Comparison of ENCODE assay signal across 25 cellular contexts in the genomic region with DNA sequence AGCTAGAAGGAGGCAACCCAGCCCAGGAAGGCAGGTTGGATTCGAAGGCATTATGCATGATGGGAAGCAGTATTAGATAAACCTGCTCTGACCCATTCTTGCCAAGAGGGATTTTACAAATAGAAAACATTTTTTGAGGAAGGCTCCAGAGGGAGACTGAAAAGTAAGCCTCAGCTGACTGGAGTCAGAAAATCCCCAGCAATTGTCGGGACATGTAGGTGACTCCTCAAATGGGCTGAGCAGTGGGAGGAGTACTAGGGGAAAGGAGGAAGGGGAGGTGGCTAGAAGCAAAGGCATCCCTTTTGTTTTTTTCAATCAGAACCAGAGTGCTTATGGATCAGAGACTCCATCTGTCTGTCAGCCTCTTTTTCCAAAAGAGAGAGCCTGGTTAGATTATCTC.
A peak's percentile ranks its signal among the peaks of the same experiment; 100 is the strongest.
DNase-seq lines count a peak whose midpoint lies in the region; ATAC-seq, FAIRE-seq and TF ChIP-seq lines count a peak whose summit lies in the region.
"Had no signal": no experiment of that assay in that cellular context is flagged by ENCODE, and none has a peak within 500 bp of the region (broad histone marks: within the 10 kb centered on the region; RNA-seq: fewer than 3 reads in every experiment).

No MANE protein-coding gene starts in this region.

- POLR2A ChIA-PET in MCF 10A (lab: Yijun Ruan, JAX) = no interaction called here

- no peak for TF ChIP-seq CTCF in mammary epithelial cell (conservative IDR thresholded peaks at IDR 0.05 in 1 of 2, IDR thresholded peaks at IDR 0.05 in 1 of 2; ENCODE audit: extremely low read depth in 1 of 2, insufficient read depth in 1 of 2, low read depth in 1 of 2, low read length in 2 of 2)
- no peak for TF ChIP-seq CTCF in MCF 10A (IDR thresholded peaks at IDR 0.05; ENCODE audit: unreplicated experiment)
- TF ChIP-seq CTCF in foreskin keratinocyte (conservative IDR thresholded peaks at IDR 0.05) = no peak

- DNase-seq in mammary epithelial cell (peak; percentile 18), MCF 10A (ENCODE audit: unreplicated experiment) (no peak), foreskin keratinocyte (peak in 1 of 2 donors; percentile 25), urothelium cell line (ENCODE audit: low spot score) (no peak)
- no peak for DNase-seq in activated T-cell treated with anti-CD3 and anti-CD28 coated beads, Interleukin-2, amount 50 U/mL, for 48 hours
- DNase-seq: AML-193; Caco-2; CD4-positive, alpha-beta T cell; CD8-positive, alpha-beta T cell; DMS 273 treated with DMSO at 0.1 percent for 48 hours; DMS153; DMS53; DMS79; DND-41; EL; GDM1 had no signal

- H3K27me3 Mint-ChIP-seq in MCF 10A (ENCODE audit: insufficient read depth, unreplicated experiment) = no peaks in the 10 kb centered on the region

- no peaks in the 10 kb centered on the region for H3K36me3 Mint-ChIP-seq in MCF 10A (ENCODE audit: insufficient read depth, unreplicated experiment)
- H3K36me3 Mint-ChIP-seq: CD8-positive, alpha-beta T cell had no signal

- CTCF ChIA-PET in mammary epithelial cell (lab: Charles Lee; ENCODE audit: low non-redundant PET) = no interaction called here
- CTCF ChIA-PET in MCF 10A (lab: Yijun Ruan, JAX) = no interaction called here

- ATAC-seq in foreskin keratinocyte (peak; percentile 51), HG03095 (IDR thresholded peaks at IDR 0.05; ENCODE audit: unreplicated experiment) (no peak)
- ATAC-seq: A549; CD8-positive, alpha-beta T cell; GM12878 had no signal

- no peaks in the 10 kb centered on the region for H3K4me1 Mint-ChIP-seq in MCF 10A (ENCODE audit: insufficient read depth, unreplicated experiment)
- H3K4me1 Mint-ChIP-seq: B cell had no signal

- no peaks in the 10 kb centered on the region for H4K20me1 ChIP-seq in mammary epithelial cell (ENCODE audit: insufficient read depth, low read length)
- H4K20me1 ChIP-seq: BLaER1 treated with 17β-estradiol and CSF1 and Interleukin-3, amounts not matched to agents 10 nM and 100 nM had no signal

- no peaks in the 10 kb centered on the region for H3K36me3 ChIP-seq in mammary epithelial cell (ENCODE audit: insufficient read depth, low read length)
- H3K36me3 ChIP-seq: BLaER1 treated with 17β-estradiol and CSF1 and Interleukin-3, amounts not matched to agents 10 nM and 100 nM had no signal

- no peaks in the 10 kb centered on the region for H3K9me3 ChIP-seq in mammary epithelial cell (replicated peaks; ENCODE audit: insufficient read depth, low read length)
- H3K9me3 ChIP-seq: A549; BLaER1 treated with 17β-estradiol and CSF1 and Interleukin-3, amounts not matched to agents 10 nM and 100 nM had no signal

- dilution Hi-C loops in mammary epithelial cell (cut with HindIII; ENCODE audit: low sequenced_read_pairs) = no loop called here

- no peak overlapping the region for H3K27ac ChIP-seq in mammary epithelial cell (ENCODE audit: insufficient read depth, low read depth, low read length)
- no peak overlapping the region for H3K27ac ChIP-seq in foreskin keratinocyte
- H3K27ac ChIP-seq: 22Rv1; A549; BLaER1 treated with 17β-estradiol and CSF1 and Interleukin-3, amounts not matched to agents 10 nM and 100 nM; C4-2B had no signal

- H3K9me3 Mint-ChIP-seq in MCF 10A (ENCODE audit: unreplicated experiment) = peaks cover 38% of the 10 kb centered on the region
- H3K9me3 Mint-ChIP-seq: CD4-positive, alpha-beta T cell; CD8-positive, alpha-beta T cell had no signal

- in situ Hi-C loops in mammary epithelial cell (cut with MboI; ENCODE audit: low sequenced_read_pairs in 2 of 2) = no loop called here

- 43% methylated on average over 2 of the region's 2 CpGs for WGBS in mammary epithelial cell (ENCODE audit: low coverage, missing lambda C conversion rate)

- H3K4me1 ChIP-seq in mammary epithelial cell (ENCODE audit: insufficient read depth, low read length) = peaks cover 14% of the 10 kb centered on the region
- H3K4me1 ChIP-seq in foreskin keratinocyte = no peaks in the 10 kb centered on the region
- H3K4me1 ChIP-seq: A549; BLaER1 treated with 17β-estradiol and CSF1 and Interleukin-3, amounts not matched to agents 10 nM and 100 nM had no signal

- no peaks in the 10 kb centered on the region for H3K27me3 ChIP-seq in mammary epithelial cell (ENCODE audit: insufficient read depth, low read length)
- H3K27me3 ChIP-seq in foreskin keratinocyte = no peaks in the 10 kb centered on the region
- H3K27me3 ChIP-seq: BLaER1 treated with 17β-estradiol and CSF1 and Interleukin-3, amounts not matched to agents 10 nM and 100 nM had no signal

- intact Hi-C loops in mammary epithelial cell (cut with micrococcal nuclease) (no loop called here), MCF 10A (cut with micrococcal nuclease) (no loop called here)

- no peak overlapping the region for H3K4me2 ChIP-seq in mammary epithelial cell (ENCODE audit: insufficient read depth, low read depth, low read length)
- H3K4me2 ChIP-seq: A549; BLaER1 treated with 17β-estradiol and CSF1 and Interleukin-3, amounts not matched to agents 10 nM and 100 nM had no signal

- BruUV-seq in mammary epithelial cell (replicated peaks; lab: Mats Ljungman, UMichigan) = no TSS peak
- BruUV-seq in MCF 10A (replicated peaks; lab: Mats Ljungman, UMichigan) = no TSS peak

- no peaks in the 10 kb centered on the region for H3K79me2 ChIP-seq in mammary epithelial cell (ENCODE audit: insufficient read depth, low read length)

- peak; percentile 66 for FAIRE-seq in urothelium cell line (lab: Jason Lieb, UNC)
- FAIRE-seq: A549, GM12878, GM12892, GM18507 had no signal

- peak overlapping the region; percentile 33 for H2AFZ ChIP-seq in mammary epithelial cell (ENCODE audit: low read depth, low read length)

- H3K27ac Mint-ChIP-seq in MCF 10A (ENCODE audit: low read depth, unreplicated experiment) = no peak overlapping the region
- H3K27ac Mint-ChIP-seq: B cell; CD4-positive, alpha-beta T cell; CD8-positive, alpha-beta T cell had no signal

- no peak overlapping the region for H3K4me3 Mint-ChIP-seq in MCF 10A (ENCODE audit: unreplicated experiment)
- H3K4me3 Mint-ChIP-seq: B cell; CD4-positive, alpha-beta T cell; CD8-positive, alpha-beta T cell had no signal

- H3K9ac ChIP-seq in mammary epithelial cell (ENCODE audit: insufficient read depth, low read length) = no peak overlapping the region
- H3K9ac ChIP-seq: BLaER1 treated with 17β-estradiol and CSF1 and Interleukin-3, amounts not matched to agents 10 nM and 100 nM had no signal

- H3K4me3 ChIP-seq in mammary epithelial cell (replicated peaks in 1 of 3; ENCODE audit: insufficient read depth in 1 of 3, low read depth in 2 of 3, low read length in 3 of 3) = no peak overlapping the region
- H3K4me3 ChIP-seq: A549; BLaER1 treated with 17β-estradiol and CSF1 and Interleukin-3, amounts not matched to agents 10 nM and 100 nM; GM12878 had no signal
